1 cellular context compared by ENCODE assay signal in the genomic region with DNA sequence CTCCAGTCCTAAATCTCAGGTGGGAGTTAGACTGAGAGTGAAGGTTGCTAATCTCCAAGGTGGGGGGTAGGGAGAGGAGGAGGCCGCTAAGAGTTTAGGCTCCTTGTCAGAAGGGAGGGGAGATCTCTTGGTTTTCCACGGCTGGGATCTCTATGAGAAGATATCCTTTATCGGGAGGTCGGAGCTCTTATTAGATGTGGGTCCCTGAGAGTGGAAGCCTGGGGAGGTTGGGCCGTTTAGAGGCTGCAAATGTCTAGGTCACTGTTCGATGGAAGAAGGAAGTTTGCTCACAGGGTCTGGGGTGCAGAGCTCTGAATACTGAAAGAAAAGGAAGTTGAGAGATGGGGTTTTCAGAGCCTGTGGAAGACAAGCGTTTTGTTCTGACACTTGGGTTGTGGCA.
A peak's percentile ranks its signal among the peaks of the same experiment; 100 is the strongest.
TF ChIP-seq lines count a peak whose summit lies in the region.

No MANE protein-coding gene starts in this region.

TF ChIP-seq in HepG2, 621 proteins besides CTCF, POLR2A, EP300 and RAD21:
- TF ChIP-seq, protein P1, sequence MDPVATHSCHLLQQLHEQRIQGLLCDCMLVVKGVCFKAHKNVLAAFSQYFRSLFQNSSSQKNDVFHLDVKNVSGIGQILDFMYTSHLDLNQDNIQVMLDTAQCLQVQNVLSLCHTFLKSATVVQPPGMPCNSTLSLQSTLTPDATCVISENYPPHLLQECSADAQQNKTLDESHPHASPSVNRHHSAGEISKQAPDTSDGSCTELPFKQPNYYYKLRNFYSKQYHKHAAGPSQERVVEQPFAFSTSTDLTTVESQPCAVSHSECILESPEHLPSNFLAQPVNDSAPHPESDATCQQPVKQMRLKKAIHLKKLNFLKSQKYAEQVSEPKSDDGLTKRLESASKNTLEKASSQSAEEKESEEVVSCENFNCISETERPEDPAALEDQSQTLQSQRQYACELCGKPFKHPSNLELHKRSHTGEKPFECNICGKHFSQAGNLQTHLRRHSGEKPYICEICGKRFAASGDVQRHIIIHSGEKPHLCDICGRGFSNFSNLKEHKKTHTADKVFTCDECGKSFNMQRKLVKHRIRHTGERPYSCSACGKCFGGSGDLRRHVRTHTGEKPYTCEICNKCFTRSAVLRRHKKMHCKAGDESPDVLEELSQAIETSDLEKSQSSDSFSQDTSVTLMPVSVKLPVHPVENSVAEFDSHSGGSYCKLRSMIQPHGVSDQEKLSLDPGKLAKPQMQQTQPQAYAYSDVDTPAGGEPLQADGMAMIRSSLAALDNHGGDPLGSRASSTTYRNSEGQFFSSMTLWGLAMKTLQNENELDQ (CRISPR knock-in tag; IDR thresholded peaks at IDR 0.05; ENCODE audit: borderline replicate concordance), result no peak
- no peak for TF ChIP-seq FOXA3 (CRISPR knock-in tag; IDR thresholded peaks at IDR 0.05)
- no peak for TF ChIP-seq ZNF383 (CRISPR knock-in tag; IDR thresholded peaks at IDR 0.05; ENCODE audit: borderline replicate concordance)
- TF ChIP-seq POLR2AphosphoS2 (IDR thresholded peaks at IDR 0.05; ENCODE audit: low read depth, low read length), result peak; percentile 82
- no peak for TF ChIP-seq ZNF652 (CRISPR knock-in tag; IDR thresholded peaks at IDR 0.05; ENCODE audit: borderline replicate concordance, low read depth)
- TF ChIP-seq HOXD1 (CRISPR knock-in tag; IDR thresholded peaks at IDR 0.05), result no peak
- no peak for TF ChIP-seq TBX2 (CRISPR knock-in tag; IDR thresholded peaks at IDR 0.05; ENCODE audit: borderline replicate concordance)
TF ChIP-seq in HepG2: peak in this region for 1.
